Comparison of ENCODE assay signal across 19 cellular contexts in the genomic region with DNA sequence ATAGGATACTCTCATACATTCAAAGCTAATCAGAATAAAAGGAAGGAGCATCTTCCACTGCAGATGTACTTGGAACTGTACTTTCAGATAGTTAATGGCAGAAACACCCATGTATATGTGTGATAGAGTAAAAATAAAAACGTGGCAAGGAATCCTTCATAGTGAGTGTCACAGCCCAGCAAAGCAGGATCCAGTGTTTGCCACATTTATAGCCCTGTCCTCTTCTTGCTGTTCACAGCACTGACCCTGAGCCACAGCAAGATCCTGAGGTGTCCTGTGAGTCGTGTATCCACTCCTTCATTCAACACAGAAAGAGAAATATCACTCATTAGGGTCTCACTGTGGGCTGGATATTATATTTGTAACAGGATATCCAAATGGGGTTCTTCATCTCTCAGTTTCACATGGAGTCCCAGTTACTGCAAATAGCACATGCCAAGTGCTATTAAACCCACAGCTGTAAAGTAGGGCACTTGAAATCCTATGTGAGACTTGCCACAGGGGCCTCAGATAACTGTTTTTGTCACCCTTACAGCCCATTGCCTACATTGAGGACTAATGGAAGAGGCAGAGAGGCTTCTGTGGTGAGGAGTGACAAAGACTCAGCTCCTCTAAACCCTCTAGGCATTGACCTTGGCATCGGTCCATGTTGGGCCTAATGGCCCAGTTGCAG. TPM values are rescaled to one million over a fixed set of nuclear protein-coding genes. Genes with fewer than 3 reads are reported as not detected.
A peak's percentile ranks its signal among the peaks of the same experiment; 100 is the strongest.
DNase-seq lines count a peak whose midpoint lies in the region; ATAC-seq lines count a peak whose summit lies in the region.
"Had no signal": no experiment of that assay in that cellular context is flagged by ENCODE, and none has a peak within 500 bp of the region (broad histone marks: within the 10 kb centered on the region; RNA-seq: fewer than 3 reads in every experiment).

No MANE protein-coding gene starts in this region.

- intact Hi-C loops in left colon (cut with DNase I, micrococcal nuclease): no loop called here

- ATAC-seq in left colon (peak; percentile 56), HG03095 (IDR thresholded peaks at IDR 0.05; ENCODE audit: unreplicated experiment) (no peak)
- ATAC-seq: GM12878 had no signal

- peak; percentile 18 for DNase-seq in NCI-H2029 treated with DMSO at 0.1 percent for 48 hours (lab: John Stamatoyannopoulos, UW)
- DNase-seq in NCI-H2029 (lab: John Stamatoyannopoulos, UW): no peak
- DNase-seq in DMS79 treated with DMSO at 0.1 percent for 48 hours (lab: John Stamatoyannopoulos, UW): peak; percentile 32
- DNase-seq in NCI-H2107 (lab: John Stamatoyannopoulos, UW): peak; percentile 71
- no peak for DNase-seq in left colon
- DNase-seq in GDM1 (lab: John Stamatoyannopoulos, UW): no peak
- DNase-seq in RKO (ENCODE audit: low spot score): no peak
- DNase-seq: 8988T, COR-L47, DMS 273 treated with DMSO at 0.1 percent for 48 hours, H9, Kasumi-1, MG63, NCI-H1417 treated with DMSO at 0.1 percent for 48 hours, NCI-H187 treated with DMSO at 0.1 percent for 48 hours, NCI-H510A treated with DMSO at 0.1 percent for 48 hours, NCI-H82 had no signal

RNA-seq across cellular contexts. Expression of gene CYP2J2, which starts 41.3 kb away (rescaled TPM):
- total RNA-seq in left colon: 10 to 100 TPM; 31.1 to 61.6 TPM

Comparison
In these comparisons a context has a peak if more than half of its experiments do, and no peak if none do; other contexts are left out.
1. DNase-seq: peak in NCI-H2029 treated with DMSO at 0.1 percent for 48 hours (single experiment), DMS79 treated with DMSO at 0.1 percent for 48 hours (single experiment) and NCI-H2107 (single experiment); none in NCI-H2029 (single experiment), left colon (0 of 2), GDM1 (single experiment) and RKO (single experiment).